Comparison of ENCODE assay signal across 8 cellular contexts in the genomic region with DNA sequence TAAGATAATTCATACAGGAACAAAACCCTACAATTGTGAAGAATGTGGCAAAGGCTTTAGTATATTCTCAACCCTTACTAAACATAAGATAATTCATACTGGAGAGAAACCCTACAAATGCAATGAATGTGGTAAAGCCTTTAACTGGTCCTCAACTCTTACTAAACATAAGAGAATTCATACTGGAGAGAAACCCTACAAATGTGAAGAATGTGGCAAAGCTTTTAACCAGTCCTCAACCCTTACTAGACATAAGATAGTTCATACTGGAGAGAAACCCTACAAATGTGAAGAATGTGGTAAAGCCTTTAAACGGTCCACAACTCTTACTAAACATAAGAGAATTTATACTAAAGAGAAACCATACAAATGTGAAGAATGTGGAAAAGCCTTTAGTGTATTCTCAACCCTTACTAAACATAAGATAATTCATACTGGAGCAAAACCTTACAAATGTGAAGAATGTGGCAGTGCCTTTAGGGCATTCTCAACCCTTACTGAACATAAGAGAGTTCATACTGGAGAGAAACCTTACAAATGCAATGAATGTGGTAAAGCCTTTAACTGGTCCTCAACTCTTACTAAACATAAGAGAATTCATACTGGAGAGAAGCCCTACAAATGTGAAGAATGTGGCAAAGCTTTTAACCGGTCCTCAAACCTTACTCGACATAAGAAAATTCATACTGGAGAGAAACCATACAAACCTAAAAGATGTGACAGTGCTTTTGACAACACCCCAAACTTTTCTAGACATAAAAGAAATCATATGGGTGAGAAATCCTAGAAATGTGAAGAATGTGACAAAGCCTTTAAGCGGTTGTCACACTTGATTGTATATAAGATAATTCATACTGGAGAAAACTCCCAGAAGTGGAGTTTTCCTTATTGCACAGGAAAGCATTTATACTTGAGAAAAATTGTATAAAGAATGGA. TPM values are rescaled to one million over a fixed set of nuclear protein-coding genes. Genes with fewer than 3 reads are reported as not detected.
DNase-seq lines count a peak whose midpoint lies in the region; ATAC-seq, FAIRE-seq and TF ChIP-seq lines count a peak whose summit lies in the region.
"Not testable (repeated sequence)": the region's sequence is repeated elsewhere in the genome, so short reads cannot be mapped to it uniquely, and the experiment has no call there.

No MANE protein-coding gene starts in this region.

- not testable (repeated sequence) for ATAC-seq in GM12878; central memory CD8-positive, alpha-beta T cell (replicated peaks; ENCODE audit: extremely low read depth, poor library complexity, severe bottlenecking)

- H3K9me3 ChIP-seq in BLaER1 treated with 17β-estradiol and CSF1 and Interleukin-3, amounts not matched to agents 10 nM and 100 nM (replicated peaks in 1 of 11) = peaks cover 97 to 100% (median 100%) of the 10 kb centered on the region in 11 experiments
- H3K9me3 ChIP-seq in HEK293 (ENCODE audit: control insufficient read depth, insufficient read depth, low read depth, low read length) = not testable (repeated sequence)
- H3K9me3 ChIP-seq in adipocyte (ENCODE audit: control insufficient read depth, low read length) (peaks cover 90% of the 10 kb centered on the region), GM12878 (replicated peaks; ENCODE audit: control insufficient read depth, insufficient read depth, low read length) (peaks cover 25% of the 10 kb centered on the region), endodermal cell (ENCODE audit: control insufficient read depth, low read length) (peaks cover 88% of the 10 kb centered on the region), neural progenitor cell (ENCODE audit: low read depth) (peaks cover 21% of the 10 kb centered on the region)

- TF ChIP-seq EP300 in GM12878 (IDR thresholded peaks at IDR 0.05; ENCODE audit: borderline replicate concordance in 1 of 2, control insufficient read depth in 1 of 2, low read depth in 2 of 2, low read length in 2 of 2) = not testable (repeated sequence)

- DNase-seq in adipocyte (ENCODE audit: low read depth); GM12878 (ENCODE audit: low read depth, low spot score); central memory CD8-positive, alpha-beta T cell (ENCODE audit: low spot score in 2 of 2); endodermal cell; neural progenitor cell (ENCODE audit: low spot score); progenitor cell of endocrine pancreas (ENCODE audit: low spot score, unreplicated experiment): not testable (repeated sequence)

- WGBS in GM12878 (ENCODE audit: insufficient coverage, insufficient replicate concordance, low lambda C conversion rate, missing lambda C conversion rate) = 95% methylated on average over 4 of the region's 4 CpGs
- 93 to 100% methylated on average over 2 to 3 of the region's 4 CpGs for WGBS in endodermal cell (ENCODE audit: insufficient coverage in 1 of 2, insufficient read length in 1 of 2), 2 experiments

- H3K4me2 ChIP-seq in BLaER1 treated with 17β-estradiol and CSF1 and Interleukin-3, amounts not matched to agents 10 nM and 100 nM; GM12878 (ENCODE audit: control insufficient read depth, insufficient read depth); neural progenitor cell: not testable (repeated sequence)

- not testable (repeated sequence) for H3K27me3 Mint-ChIP-seq in central memory CD8-positive, alpha-beta T cell; endodermal cell (ENCODE audit: insufficient read depth); neural progenitor cell (ENCODE audit: insufficient read depth, low read depth); progenitor cell of endocrine pancreas

- not testable (repeated sequence) for H3K27ac ChIP-seq in BLaER1 treated with 17β-estradiol and CSF1 and Interleukin-3, amounts not matched to agents 10 nM and 100 nM; HEK293 (ENCODE audit: extremely low read depth, low read depth, low read length); GM12878 (ENCODE audit: control insufficient read depth, insufficient read depth); endodermal cell (ENCODE audit: low read depth, low read length); neural progenitor cell

- peak overlapping the region in 6 of 10 experiments; percentile 6 to 47 (median 19); a peak in 6 of 20 replicates for H3K4me3 ChIP-seq in BLaER1 treated with 17β-estradiol and CSF1 and Interleukin-3, amounts not matched to agents 10 nM and 100 nM
- not testable (repeated sequence) for H3K4me3 ChIP-seq in HEK293 (ENCODE audit: low read depth, low read length); GM12878
- H3K4me3 ChIP-seq in adipocyte (ENCODE audit: low read length) (peak overlapping the region; percentile 69), endodermal cell (ENCODE audit: low read length) (peak overlapping the region; percentile 14), neural progenitor cell (peak overlapping the region; percentile 5)

- H3F3A ChIP-seq in neural progenitor cell (ENCODE audit: low read depth) = not testable (repeated sequence)

- CTCF ChIA-PET in HEK293 (lab: Yijun Ruan, JAX) = interaction anchor here (0.8 kb wide), 1 partner anchor 342 kb away, joined by 3 read pairs; no protein-coding TSS in a partner anchor
- CTCF ChIA-PET in GM12878 (lab: Yijun Ruan, JAX) = interaction anchor here (0.6 kb wide), 1 partner anchor 12 kb away, joined by 3 read pairs; no protein-coding TSS in a partner anchor

- H3K9ac ChIP-seq in BLaER1 treated with 17β-estradiol and CSF1 and Interleukin-3, amounts not matched to agents 10 nM and 100 nM; adipocyte (ENCODE audit: low read length); GM12878 (ENCODE audit: control insufficient read depth, insufficient read depth, low read length); endodermal cell (ENCODE audit: extremely low read depth, low read length, poor library complexity, severe bottlenecking); neural progenitor cell: not testable (repeated sequence)

- SMC1A ChIA-PET in GM12878 (lab: Charles Lee; ENCODE audit: uncharacterized antibody, unreplicated experiment) = interaction anchor here (0.8 kb wide), 1 partner anchor 13 kb away, joined by 3 read pairs; no protein-coding TSS in a partner anchor

- not testable (repeated sequence) for H3K27me3 ChIP-seq in BLaER1 treated with 17β-estradiol and CSF1 and Interleukin-3, amounts not matched to agents 10 nM and 100 nM; adipocyte (replicated peaks; ENCODE audit: control insufficient read depth, insufficient read depth, low read length); GM12878 (replicated peaks in 1 of 2; ENCODE audit: control insufficient read depth in 2 of 2, insufficient read depth in 2 of 2, low read length in 1 of 2); endodermal cell (ENCODE audit: control insufficient read depth, insufficient read depth, low read length, poor library complexity, severe bottlenecking); neural progenitor cell

- TF ChIP-seq RAD21 in GM12878 (IDR thresholded peaks at IDR 0.05; ENCODE audit: insufficient read depth, low read depth, low read length) = not testable (repeated sequence)

- peaks cover 16% of the 10 kb centered on the region for H3K9me3 Mint-ChIP-seq in central memory CD8-positive, alpha-beta T cell
- H3K9me3 Mint-ChIP-seq in endodermal cell (peaks cover 66% of the 10 kb centered on the region), neural progenitor cell (peaks cover 61% of the 10 kb centered on the region), progenitor cell of endocrine pancreas (ENCODE audit: low read depth) (peaks cover 48% of the 10 kb centered on the region)

- intact Hi-C loops in GM12878 (cut with micrococcal nuclease; ENCODE audit: unreplicated experiment) = not testable (repeated sequence)

- not testable (repeated sequence) for H4K20me1 ChIP-seq in BLaER1 treated with 17β-estradiol and CSF1 and Interleukin-3, amounts not matched to agents 10 nM and 100 nM; GM12878 (ENCODE audit: control insufficient read depth, insufficient read depth); neural progenitor cell (ENCODE audit: low read depth)

- POLR2A ChIA-PET in HEK293 (lab: Yijun Ruan, JAX); GM12878 (lab: Charles Lee): not testable (repeated sequence)

- in situ Hi-C loops in GM12878 (cut with MboI) = not testable (repeated sequence)

- H3K4me1 ChIP-seq in BLaER1 treated with 17β-estradiol and CSF1 and Interleukin-3, amounts not matched to agents 10 nM and 100 nM; HEK293 (ENCODE audit: control insufficient read depth, insufficient read depth, low read length); adipocyte (ENCODE audit: control insufficient read depth, insufficient read depth, low read length); GM12878 (ENCODE audit: control insufficient read depth, insufficient read depth, low read length); endodermal cell (ENCODE audit: control insufficient read depth, insufficient read depth, low read length); neural progenitor cell: not testable (repeated sequence)

- peak; percentile 18 for FAIRE-seq in GM12878 (lab: Jason Lieb, UNC)

- RAD21 ChIA-PET in GM12878 (lab: Charles Lee; ENCODE audit: unreplicated experiment) = not testable (repeated sequence)

- BruUV-seq in GM12878 (replicated peaks; lab: Mats Ljungman, UMichigan) = not testable (repeated sequence)

- not testable (repeated sequence) for TF ChIP-seq POLR2A in GM12878 (IDR thresholded peaks at IDR 0.05; ENCODE audit: low read depth, low read length)

- peaks cover 23% of the 10 kb centered on the region for H3K36me3 Mint-ChIP-seq in central memory CD8-positive, alpha-beta T cell (ENCODE audit: insufficient read depth)
- H3K36me3 Mint-ChIP-seq in endodermal cell (ENCODE audit: low read depth) = peaks cover 73% of the 10 kb centered on the region
- peaks cover 55% of the 10 kb centered on the region for H3K36me3 Mint-ChIP-seq in neural progenitor cell
- peaks cover 65% of the 10 kb centered on the region for H3K36me3 Mint-ChIP-seq in progenitor cell of endocrine pancreas (ENCODE audit: insufficient read depth)

- not testable (repeated sequence) for TF ChIP-seq CTCF in HEK293 (tag by site-specific recombination; IDR thresholded peaks at IDR 0.05); GM12878 (IDR thresholded peaks at IDR 0.05 in 2 of 3, conservative IDR thresholded peaks at IDR 0.05 in 1 of 3; ENCODE audit: control insufficient read depth in 2 of 3, extremely low read depth in 1 of 3, insufficient read depth in 1 of 3, low read depth in 3 of 3, low read length in 3 of 3); endodermal cell (conservative IDR thresholded peaks at IDR 0.05); neural progenitor cell (IDR thresholded peaks at IDR 0.05); progenitor cell of endocrine pancreas (IDR thresholded peaks at IDR 0.05; ENCODE audit: unreplicated experiment)

- H3K4me1 Mint-ChIP-seq in central memory CD8-positive, alpha-beta T cell; endodermal cell; neural progenitor cell; progenitor cell of endocrine pancreas (ENCODE audit: low read depth): not testable (repeated sequence)

- not testable (repeated sequence) for H3K4me3 Mint-ChIP-seq in central memory CD8-positive, alpha-beta T cell; endodermal cell; neural progenitor cell; progenitor cell of endocrine pancreas (ENCODE audit: low read depth)

- not testable (repeated sequence) for H3K79me2 ChIP-seq in GM12878 (ENCODE audit: control insufficient read depth, insufficient read depth, low read length); neural progenitor cell (ENCODE audit: low read depth)

- H3K27ac Mint-ChIP-seq in central memory CD8-positive, alpha-beta T cell (ENCODE audit: low read depth) = peak overlapping the region; percentile 41
- H3K27ac Mint-ChIP-seq in endodermal cell, neural progenitor cell: not testable (repeated sequence)
- H3K27ac Mint-ChIP-seq in progenitor cell of endocrine pancreas = peak overlapping the region; percentile 76

- not testable (repeated sequence) for H2AFZ ChIP-seq in GM12878 (ENCODE audit: control insufficient read depth, low read depth, low read length); neural progenitor cell (replicated peaks)

- peaks cover 90 to 100% (median 96%) of the 10 kb centered on the region in 11 experiments for H3K36me3 ChIP-seq in BLaER1 treated with 17β-estradiol and CSF1 and Interleukin-3, amounts not matched to agents 10 nM and 100 nM
- H3K36me3 ChIP-seq in HEK293 (ENCODE audit: control insufficient read depth in 2 of 2, insufficient read depth in 1 of 2, low read length in 2 of 2) (peaks cover 26 to 39% of the 10 kb centered on the region in 2 experiments), adipocyte (ENCODE audit: control insufficient read depth, insufficient read depth, low read length, severe bottlenecking) (peaks cover 51% of the 10 kb centered on the region), GM12878 (ENCODE audit: control insufficient read depth in 2 of 2, insufficient read depth in 2 of 2, low read length in 1 of 2) (peaks cover 0 to 19% of the 10 kb centered on the region in 2 experiments; a peak in 3 of 4 replicates), endodermal cell (ENCODE audit: control insufficient read depth, insufficient read depth, low read length) (peaks cover 64% of the 10 kb centered on the region), neural progenitor cell (peaks cover 55% of the 10 kb centered on the region)

RNA-seq across cellular contexts. Expression of a gene that starts 25.4 kb away (rescaled TPM):
- 29.6 and 33.3 TPM in 2 replicates for total RNA-seq in GM12878 (2013; cell fraction: nucleolus; rRNA removed)
- total RNA-seq in GM12878 (2014; rRNA removed) = 7.2 and 10.8 TPM in 2 replicates
- 10.6 and 12.3 TPM in 2 replicates for total RNA-seq in GM12878 (2014; rRNA removed; fragmentation: Illumina TruSeq; extraction: Trizol)
- total RNA-seq in GM12878 (2021) = 4.9 and 5.5 TPM in 2 replicates
- polyA plus RNA-seq in GM12878 (2011; ENCODE audit: low read depth) = 2.5 TPM
- polyA plus RNA-seq in GM12878 (2011; rRNA removed) = 11.2 and 17.9 TPM in 2 replicates
- 5.3 and 5.4 TPM in 2 replicates for polyA plus RNA-seq in GM12878 (2011; cell fraction: cytosol; rRNA removed)
- polyA plus RNA-seq in GM12878 (2011; cell fraction: nucleus; rRNA removed) = 3.7 and 4.1 TPM in 2 replicates
- polyA plus RNA-seq in GM12878 (2012) = 3.7 and 4.0 TPM in 2 replicates
- 8.2 and 8.5 TPM in 2 replicates for polyA plus RNA-seq in GM12878 (2014; fragmentation: Illumina TruSeq; extraction: Trizol)
- 10 to 100 TPM in 1 of 2 experiments, 1 to 10 TPM in 1; 5.1 to 10.3 TPM for polyA plus RNA-seq in GM12878 (2014; fragmentation: Nextera tagmentation; extraction: Ambion mirVana)
- 4.3 and 4.8 TPM in 2 replicates for polyA plus RNA-seq in GM12878 (2014; rRNA removed)
- polyA plus RNA-seq in GM12878 (2016; fragmentation: Nextera tagmentation; extraction: Ambion mirVana) = 10 to 100 TPM in 1 of 2 experiments, 1 to 10 TPM in 1; 7.3 to 10.4 TPM
- polyA minus RNA-seq in GM12878 (2011; rRNA and poly(A)+ RNA removed) = 8.4 and 8.6 TPM in 2 replicates
- 4.6 and 5.1 TPM in 2 replicates for polyA minus RNA-seq in GM12878 (2011; cell fraction: cytosol; rRNA and poly(A)+ RNA removed)
- polyA minus RNA-seq in GM12878 (2011; cell fraction: nucleus; rRNA and poly(A)+ RNA removed) = 6.0 and 10.1 TPM in 2 replicates
- total RNA-seq in endodermal cell = 10 to 100 TPM; 15.5 to 20.5 TPM
- polyA plus RNA-seq in endodermal cell (2013, experiment 1 of 2) = 16.2 TPM
- 16.7 TPM for polyA plus RNA-seq in endodermal cell (2013, experiment 2 of 2)
- total RNA-seq in neural progenitor cell (ENCODE audit: low replicate concordance) = 23.5 and 36.5 TPM in 2 replicates
- total RNA-seq in progenitor cell of endocrine pancreas = 12.3 and 13.7 TPM in 2 replicates
